In the genomic region with DNA sequence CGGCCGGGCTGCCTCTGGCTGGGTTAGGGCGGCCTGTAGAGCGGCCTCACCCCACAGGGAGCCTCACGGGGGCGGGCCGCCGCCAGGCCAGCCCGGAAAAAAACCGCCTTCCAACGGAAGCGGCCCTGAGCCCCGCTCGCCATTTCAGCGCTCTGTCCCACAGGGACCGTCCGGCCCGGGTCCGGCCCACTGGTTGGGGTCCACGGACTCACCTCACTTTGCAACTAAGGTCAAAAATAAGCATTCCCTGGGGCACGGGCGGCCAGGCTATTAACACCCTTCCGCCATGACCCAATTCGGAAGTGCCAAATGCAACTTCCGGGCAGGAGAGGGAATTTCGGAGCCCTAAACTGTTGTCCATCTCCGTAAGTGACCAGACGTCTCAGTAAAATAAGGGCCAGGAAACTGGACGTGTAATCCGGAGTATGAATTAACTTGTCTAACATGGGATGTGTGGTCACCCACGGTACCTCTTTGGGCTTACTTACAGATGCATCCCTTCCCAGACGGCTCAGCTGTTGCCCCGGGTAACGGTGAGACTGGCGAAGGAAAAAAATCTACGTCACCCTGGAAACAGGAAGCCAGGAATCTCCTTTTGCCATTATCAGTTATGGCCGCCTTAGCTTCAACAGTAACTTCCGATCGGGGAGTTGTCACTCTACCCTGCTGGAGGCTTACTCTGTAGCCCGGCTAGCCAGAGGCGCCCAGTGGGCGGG, we compare ENCODE assay signal across 1 cellular context.
TF ChIP-seq lines count a peak whose summit lies in the region.

A gene with protein sequence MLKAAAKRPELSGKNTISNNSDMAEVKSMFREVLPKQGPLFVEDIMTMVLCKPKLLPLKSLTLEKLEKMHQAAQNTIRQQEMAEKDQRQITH (minus strand): TSS at position 548 of the 716 bp plus-strand sequence. CDS start 1,023 bp downstream, outside the sequence.

TF ChIP-seq in HepG2, 621 proteins besides CTCF, POLR2A, EP300 and RAD21 (continued from another document and continues in another):
- TF ChIP-seq, protein P1, sequence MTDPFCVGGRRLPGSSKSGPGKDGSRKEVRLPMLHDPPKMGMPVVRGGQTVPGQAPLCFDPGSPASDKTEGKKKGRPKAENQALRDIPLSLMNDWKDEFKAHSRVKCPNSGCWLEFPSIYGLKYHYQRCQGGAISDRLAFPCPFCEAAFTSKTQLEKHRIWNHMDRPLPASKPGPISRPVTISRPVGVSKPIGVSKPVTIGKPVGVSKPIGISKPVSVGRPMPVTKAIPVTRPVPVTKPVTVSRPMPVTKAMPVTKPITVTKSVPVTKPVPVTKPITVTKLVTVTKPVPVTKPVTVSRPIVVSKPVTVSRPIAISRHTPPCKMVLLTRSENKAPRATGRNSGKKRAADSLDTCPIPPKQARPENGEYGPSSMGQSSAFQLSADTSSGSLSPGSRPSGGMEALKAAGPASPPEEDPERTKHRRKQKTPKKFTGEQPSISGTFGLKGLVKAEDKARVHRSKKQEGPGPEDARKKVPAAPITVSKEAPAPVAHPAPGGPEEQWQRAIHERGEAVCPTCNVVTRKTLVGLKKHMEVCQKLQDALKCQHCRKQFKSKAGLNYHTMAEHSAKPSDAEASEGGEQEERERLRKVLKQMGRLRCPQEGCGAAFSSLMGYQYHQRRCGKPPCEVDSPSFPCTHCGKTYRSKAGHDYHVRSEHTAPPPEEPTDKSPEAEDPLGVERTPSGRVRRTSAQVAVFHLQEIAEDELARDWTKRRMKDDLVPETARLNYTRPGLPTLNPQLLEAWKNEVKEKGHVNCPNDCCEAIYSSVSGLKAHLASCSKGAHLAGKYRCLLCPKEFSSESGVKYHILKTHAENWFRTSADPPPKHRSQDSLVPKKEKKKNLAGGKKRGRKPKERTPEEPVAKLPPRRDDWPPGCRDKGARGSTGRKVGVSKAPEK (CRISPR knock-in tag; IDR thresholded peaks at IDR 0.05; ENCODE audit: borderline replicate concordance) = no peak
- TF ChIP-seq, protein P2, sequence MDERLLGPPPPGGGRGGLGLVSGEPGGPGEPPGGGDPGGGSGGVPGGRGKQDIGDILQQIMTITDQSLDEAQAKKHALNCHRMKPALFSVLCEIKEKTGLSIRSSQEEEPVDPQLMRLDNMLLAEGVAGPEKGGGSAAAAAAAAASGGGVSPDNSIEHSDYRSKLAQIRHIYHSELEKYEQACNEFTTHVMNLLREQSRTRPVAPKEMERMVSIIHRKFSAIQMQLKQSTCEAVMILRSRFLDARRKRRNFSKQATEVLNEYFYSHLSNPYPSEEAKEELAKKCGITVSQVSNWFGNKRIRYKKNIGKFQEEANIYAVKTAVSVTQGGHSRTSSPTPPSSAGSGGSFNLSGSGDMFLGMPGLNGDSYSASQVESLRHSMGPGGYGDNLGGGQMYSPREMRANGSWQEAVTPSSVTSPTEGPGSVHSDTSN (CRISPR knock-in tag; IDR thresholded peaks at IDR 0.05) = 0 out of 2 replicates have a peak, but pooled peaks have one; percentile 11
- TF ChIP-seq, protein P3, sequence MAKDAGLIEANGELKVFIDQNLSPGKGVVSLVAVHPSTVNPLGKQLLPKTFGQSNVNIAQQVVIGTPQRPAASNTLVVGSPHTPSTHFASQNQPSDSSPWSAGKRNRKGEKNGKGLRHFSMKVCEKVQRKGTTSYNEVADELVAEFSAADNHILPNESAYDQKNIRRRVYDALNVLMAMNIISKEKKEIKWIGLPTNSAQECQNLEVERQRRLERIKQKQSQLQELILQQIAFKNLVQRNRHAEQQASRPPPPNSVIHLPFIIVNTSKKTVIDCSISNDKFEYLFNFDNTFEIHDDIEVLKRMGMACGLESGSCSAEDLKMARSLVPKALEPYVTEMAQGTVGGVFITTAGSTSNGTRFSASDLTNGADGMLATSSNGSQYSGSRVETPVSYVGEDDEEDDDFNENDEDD (CRISPR knock-in tag; IDR thresholded peaks at IDR 0.05; ENCODE audit: borderline replicate concordance) = 0 out of 2 replicates have a peak, but pooled peaks have one; percentile 11
- TF ChIP-seq, protein P4, sequence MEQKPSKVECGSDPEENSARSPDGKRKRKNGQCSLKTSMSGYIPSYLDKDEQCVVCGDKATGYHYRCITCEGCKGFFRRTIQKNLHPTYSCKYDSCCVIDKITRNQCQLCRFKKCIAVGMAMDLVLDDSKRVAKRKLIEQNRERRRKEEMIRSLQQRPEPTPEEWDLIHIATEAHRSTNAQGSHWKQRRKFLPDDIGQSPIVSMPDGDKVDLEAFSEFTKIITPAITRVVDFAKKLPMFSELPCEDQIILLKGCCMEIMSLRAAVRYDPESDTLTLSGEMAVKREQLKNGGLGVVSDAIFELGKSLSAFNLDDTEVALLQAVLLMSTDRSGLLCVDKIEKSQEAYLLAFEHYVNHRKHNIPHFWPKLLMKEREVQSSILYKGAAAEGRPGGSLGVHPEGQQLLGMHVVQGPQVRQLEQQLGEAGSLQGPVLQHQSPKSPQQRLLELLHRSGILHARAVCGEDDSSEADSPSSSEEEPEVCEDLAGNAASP (CRISPR knock-in tag; IDR thresholded peaks at IDR 0.05; ENCODE audit: borderline replicate concordance) = peak; percentile 9; the same call in 1 of the 2 replicates
- TF ChIP-seq ZNF138 (CRISPR knock-in tag; IDR thresholded peaks at IDR 0.05; ENCODE audit: low read depth) (no peak), HDAC2 (CRISPR knock-in tag; IDR thresholded peaks at IDR 0.05) (no peak; the same call in none of the 2 replicates), ZNF552 (CRISPR knock-in tag; IDR thresholded peaks at IDR 0.05; ENCODE audit: borderline replicate concordance) (no peak), RARG (CRISPR knock-in tag; IDR thresholded peaks at IDR 0.05; ENCODE audit: low read depth) (no peak), ZNF570 (CRISPR knock-in tag; IDR thresholded peaks at IDR 0.05; ENCODE audit: borderline replicate concordance) (no peak), FOXO1 (CRISPR knock-in tag; IDR thresholded peaks at IDR 0.05) (peak; percentile 64; the same call in 1 of the 2 replicates), ZNF180 (CRISPR knock-in tag; IDR thresholded peaks at IDR 0.05; ENCODE audit: borderline replicate concordance, low read depth) (no peak), ZNF562 (CRISPR knock-in tag; IDR thresholded peaks at IDR 0.05; ENCODE audit: borderline replicate concordance) (no peak), ZNF17 (CRISPR knock-in tag; IDR thresholded peaks at IDR 0.05) (no peak), TBX2 (CRISPR knock-in tag; IDR thresholded peaks at IDR 0.05; ENCODE audit: borderline replicate concordance) (peak; percentile 81), ZNF776 (CRISPR knock-in tag; IDR thresholded peaks at IDR 0.05) (0 out of 2 replicates have a peak, but pooled peaks have one; percentile 55), REXO4 (CRISPR knock-in tag; IDR thresholded peaks at IDR 0.05; ENCODE audit: borderline replicate concordance) (no peak), ZSCAN30 (CRISPR knock-in tag; IDR thresholded peaks at IDR 0.05) (no peak)
- TF ChIP-seq, protein P5, sequence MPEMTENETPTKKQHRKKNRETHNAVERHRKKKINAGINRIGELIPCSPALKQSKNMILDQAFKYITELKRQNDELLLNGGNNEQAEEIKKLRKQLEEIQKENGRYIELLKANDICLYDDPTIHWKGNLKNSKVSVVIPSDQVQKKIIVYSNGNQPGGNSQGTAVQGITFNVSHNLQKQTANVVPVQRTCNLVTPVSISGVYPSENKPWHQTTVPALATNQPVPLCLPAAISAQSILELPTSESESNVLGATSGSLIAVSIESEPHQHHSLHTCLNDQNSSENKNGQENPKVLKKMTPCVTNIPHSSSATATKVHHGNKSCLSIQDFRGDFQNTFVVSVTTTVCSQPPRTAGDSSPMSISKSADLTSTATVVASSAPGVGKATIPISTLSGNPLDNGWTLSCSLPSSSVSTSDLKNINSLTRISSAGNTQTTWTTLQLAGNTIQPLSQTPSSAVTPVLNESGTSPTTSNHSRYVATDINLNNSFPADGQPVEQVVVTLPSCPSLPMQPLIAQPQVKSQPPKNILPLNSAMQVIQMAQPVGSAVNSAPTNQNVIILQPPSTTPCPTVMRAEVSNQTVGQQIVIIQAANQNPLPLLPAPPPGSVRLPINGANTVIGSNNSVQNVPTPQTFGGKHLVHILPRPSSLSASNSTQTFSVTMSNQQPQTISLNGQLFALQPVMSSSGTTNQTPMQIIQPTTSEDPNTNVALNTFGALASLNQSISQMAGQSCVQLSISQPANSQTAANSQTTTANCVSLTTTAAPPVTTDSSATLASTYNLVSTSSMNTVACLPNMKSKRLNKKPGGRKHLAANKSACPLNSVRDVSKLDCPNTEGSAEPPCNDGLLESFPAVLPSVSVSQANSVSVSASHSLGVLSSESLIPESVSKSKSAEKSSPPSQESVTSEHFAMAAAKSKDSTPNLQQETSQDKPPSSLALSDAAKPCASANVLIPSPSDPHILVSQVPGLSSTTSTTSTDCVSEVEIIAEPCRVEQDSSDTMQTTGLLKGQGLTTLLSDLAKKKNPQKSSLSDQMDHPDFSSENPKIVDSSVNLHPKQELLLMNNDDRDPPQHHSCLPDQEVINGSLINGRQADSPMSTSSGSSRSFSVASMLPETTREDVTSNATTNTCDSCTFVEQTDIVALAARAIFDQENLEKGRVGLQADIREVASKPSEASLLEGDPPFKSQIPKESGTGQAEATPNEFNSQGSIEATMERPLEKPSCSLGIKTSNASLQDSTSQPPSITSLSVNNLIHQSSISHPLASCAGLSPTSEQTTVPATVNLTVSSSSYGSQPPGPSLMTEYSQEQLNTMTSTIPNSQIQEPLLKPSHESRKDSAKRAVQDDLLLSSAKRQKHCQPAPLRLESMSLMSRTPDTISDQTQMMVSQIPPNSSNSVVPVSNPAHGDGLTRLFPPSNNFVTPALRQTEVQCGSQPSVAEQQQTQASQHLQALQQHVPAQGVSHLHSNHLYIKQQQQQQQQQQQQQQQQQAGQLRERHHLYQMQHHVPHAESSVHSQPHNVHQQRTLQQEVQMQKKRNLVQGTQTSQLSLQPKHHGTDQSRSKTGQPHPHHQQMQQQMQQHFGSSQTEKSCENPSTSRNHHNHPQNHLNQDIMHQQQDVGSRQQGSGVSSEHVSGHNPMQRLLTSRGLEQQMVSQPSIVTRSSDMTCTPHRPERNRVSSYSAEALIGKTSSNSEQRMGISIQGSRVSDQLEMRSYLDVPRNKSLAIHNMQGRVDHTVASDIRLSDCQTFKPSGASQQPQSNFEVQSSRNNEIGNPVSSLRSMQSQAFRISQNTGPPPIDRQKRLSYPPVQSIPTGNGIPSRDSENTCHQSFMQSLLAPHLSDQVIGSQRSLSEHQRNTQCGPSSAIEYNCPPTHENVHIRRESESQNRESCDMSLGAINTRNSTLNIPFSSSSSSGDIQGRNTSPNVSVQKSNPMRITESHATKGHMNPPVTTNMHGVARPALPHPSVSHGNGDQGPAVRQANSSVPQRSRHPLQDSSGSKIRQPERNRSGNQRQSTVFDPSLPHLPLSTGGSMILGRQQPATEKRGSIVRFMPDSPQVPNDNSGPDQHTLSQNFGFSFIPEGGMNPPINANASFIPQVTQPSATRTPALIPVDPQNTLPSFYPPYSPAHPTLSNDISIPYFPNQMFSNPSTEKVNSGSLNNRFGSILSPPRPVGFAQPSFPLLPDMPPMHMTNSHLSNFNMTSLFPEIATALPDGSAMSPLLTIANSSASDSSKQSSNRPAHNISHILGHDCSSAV (CRISPR knock-in tag; IDR thresholded peaks at IDR 0.05; ENCODE audit: borderline replicate concordance) = no peak
- TF ChIP-seq, protein P6, sequence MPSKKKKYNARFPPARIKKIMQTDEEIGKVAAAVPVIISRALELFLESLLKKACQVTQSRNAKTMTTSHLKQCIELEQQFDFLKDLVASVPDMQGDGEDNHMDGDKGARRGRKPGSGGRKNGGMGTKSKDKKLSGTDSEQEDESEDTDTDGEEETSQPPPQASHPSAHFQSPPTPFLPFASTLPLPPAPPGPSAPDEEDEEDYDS (CRISPR knock-in tag; IDR thresholded peaks at IDR 0.05) = 0 out of 2 replicates have a peak, but pooled peaks have one; percentile 4
- TF ChIP-seq, protein P7, sequence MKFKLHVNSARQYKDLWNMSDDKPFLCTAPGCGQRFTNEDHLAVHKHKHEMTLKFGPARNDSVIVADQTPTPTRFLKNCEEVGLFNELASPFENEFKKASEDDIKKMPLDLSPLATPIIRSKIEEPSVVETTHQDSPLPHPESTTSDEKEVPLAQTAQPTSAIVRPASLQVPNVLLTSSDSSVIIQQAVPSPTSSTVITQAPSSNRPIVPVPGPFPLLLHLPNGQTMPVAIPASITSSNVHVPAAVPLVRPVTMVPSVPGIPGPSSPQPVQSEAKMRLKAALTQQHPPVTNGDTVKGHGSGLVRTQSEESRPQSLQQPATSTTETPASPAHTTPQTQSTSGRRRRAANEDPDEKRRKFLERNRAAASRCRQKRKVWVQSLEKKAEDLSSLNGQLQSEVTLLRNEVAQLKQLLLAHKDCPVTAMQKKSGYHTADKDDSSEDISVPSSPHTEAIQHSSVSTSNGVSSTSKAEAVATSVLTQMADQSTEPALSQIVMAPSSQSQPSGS (CRISPR knock-in tag; IDR thresholded peaks at IDR 0.05) = peak; percentile 50; the same call in 1 of the 2 replicates
- TF ChIP-seq, protein P8, sequence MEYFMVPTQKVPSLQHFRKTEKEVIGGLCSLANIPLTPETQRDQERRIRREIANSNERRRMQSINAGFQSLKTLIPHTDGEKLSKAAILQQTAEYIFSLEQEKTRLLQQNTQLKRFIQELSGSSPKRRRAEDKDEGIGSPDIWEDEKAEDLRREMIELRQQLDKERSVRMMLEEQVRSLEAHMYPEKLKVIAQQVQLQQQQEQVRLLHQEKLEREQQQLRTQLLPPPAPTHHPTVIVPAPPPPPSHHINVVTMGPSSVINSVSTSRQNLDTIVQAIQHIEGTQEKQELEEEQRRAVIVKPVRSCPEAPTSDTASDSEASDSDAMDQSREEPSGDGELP (IDR thresholded peaks at IDR 0.05; ENCODE audit: borderline replicate concordance, low read depth) = peak; percentile 58; the same call in 1 of the 2 replicates
- TF ChIP-seq, protein P9, sequence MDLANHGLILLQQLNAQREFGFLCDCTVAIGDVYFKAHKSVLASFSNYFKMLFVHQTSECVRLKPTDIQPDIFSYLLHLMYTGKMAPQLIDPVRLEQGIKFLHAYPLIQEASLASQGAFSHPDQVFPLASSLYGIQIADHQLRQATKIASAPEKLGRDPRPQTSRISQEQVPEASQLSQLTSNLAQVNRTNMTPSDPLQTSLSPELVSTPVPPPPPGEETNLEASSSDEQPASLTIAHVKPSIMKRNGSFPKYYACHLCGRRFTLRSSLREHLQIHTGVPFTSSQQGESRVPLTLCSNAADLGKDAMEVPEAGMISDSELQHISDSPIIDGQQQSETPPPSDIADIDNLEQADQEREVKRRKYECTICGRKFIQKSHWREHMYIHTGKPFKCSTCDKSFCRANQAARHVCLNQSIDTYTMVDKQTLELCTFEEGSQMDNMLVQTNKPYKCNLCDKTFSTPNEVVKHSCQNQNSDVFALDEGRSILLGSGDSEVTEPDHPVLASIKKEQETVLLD (CRISPR knock-in tag; IDR thresholded peaks at IDR 0.05; ENCODE audit: low read depth) = peak; percentile 58
- TF ChIP-seq, protein P10, sequence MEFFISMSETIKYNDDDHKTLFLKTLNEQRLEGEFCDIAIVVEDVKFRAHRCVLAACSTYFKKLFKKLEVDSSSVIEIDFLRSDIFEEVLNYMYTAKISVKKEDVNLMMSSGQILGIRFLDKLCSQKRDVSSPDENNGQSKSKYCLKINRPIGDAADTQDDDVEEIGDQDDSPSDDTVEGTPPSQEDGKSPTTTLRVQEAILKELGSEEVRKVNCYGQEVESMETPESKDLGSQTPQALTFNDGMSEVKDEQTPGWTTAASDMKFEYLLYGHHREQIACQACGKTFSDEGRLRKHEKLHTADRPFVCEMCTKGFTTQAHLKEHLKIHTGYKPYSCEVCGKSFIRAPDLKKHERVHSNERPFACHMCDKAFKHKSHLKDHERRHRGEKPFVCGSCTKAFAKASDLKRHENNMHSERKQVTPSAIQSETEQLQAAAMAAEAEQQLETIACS (CRISPR knock-in tag; IDR thresholded peaks at IDR 0.05) = peak; percentile 42; the same call in 1 of the 2 replicates
